26 cellular contexts compared by ENCODE assay signal in genomic region chr7:114649689-114650088, GRCh38.
"Had no signal": no experiment of that assay in that cellular context is flagged by ENCODE, and none has a peak within 500 bp of the region (broad histone marks: within the 10 kb centered on the region; RNA-seq: fewer than 3 reads in every experiment).

No MANE protein-coding gene starts in this region.

- H3K4me1 ChIP-seq: breast epithelium, colonic mucosa, SJSA1 had no signal

- H3K4me3 ChIP-seq: breast epithelium, colonic mucosa, SJSA1 had no signal

- H3K4me1 Mint-ChIP-seq: activated CD8-positive, alpha-beta memory T cell treated with anti-CD3 and anti-CD28 coated beads, Interleukin-2, amount 10 ng/mL, durations not matched to agents 7 days and 5 days; activated naive CD4-positive, alpha-beta T cell treated with anti-CD3 and anti-CD28 coated beads, Interleukin-2, amount 50 U/mL, for 24 hours had no signal

- H3K36me3 Mint-ChIP-seq: activated CD8-positive, alpha-beta memory T cell treated with anti-CD3 and anti-CD28 coated beads, Interleukin-2, amount 10 ng/mL, durations not matched to agents 7 days and 5 days; activated naive CD4-positive, alpha-beta T cell treated with anti-CD3 and anti-CD28 coated beads, Interleukin-2, amount 50 U/mL, for 24 hours; WTC11 had no signal

- H3K4me3 Mint-ChIP-seq: activated CD8-positive, alpha-beta memory T cell treated with anti-CD3 and anti-CD28 coated beads, Interleukin-2, amount 10 ng/mL, durations not matched to agents 7 days and 5 days; activated naive CD4-positive, alpha-beta T cell treated with anti-CD3 and anti-CD28 coated beads, Interleukin-2, amount 50 U/mL, for 24 hours; activated T-cell treated with anti-CD3 and anti-CD28 coated beads, Interleukin-2, amount 50 U/mL, for 24 hours; activated T-helper 1 cell treated with anti-CD3 and anti-CD28 coated beads, Interleukin-12 subunit alpha, Interleukin-12 subunit beta, Interleukin-2, Interleukin-4 antibody, amounts not matched to agents 30 ng/mL and 10 ng/mL and 1 ng/mL, durations not matched to agents 14 hours and 24 hours and 36 hours; T-helper 1 cell treated with Interleukin-12 subunit alpha and Interleukin-12 subunit beta and Interleukin-4 antibody, amounts not matched to agents 30 μg/mL and 1 μg/mL, for 36 hours; WTC11 had no signal

- ATAC-seq: activated CD8-positive, alpha-beta memory T cell treated with anti-CD3 and anti-CD28 coated beads, Interleukin-2, amount 10 ng/mL, durations not matched to agents 7 days and 5 days; PC-3; SK-N-SH treated with all-trans-retinoic acid at 6 μM for 48 hours had no signal

- DNase-seq: activated CD4-positive, alpha-beta T cell treated with anti-CD3 and anti-CD28 coated beads for 48 hours; activated CD4-positive, alpha-beta T cell treated with anti-CD3 and anti-CD28 coated beads, Interleukin-2, amount 50 U/mL, for 48 hours; activated CD4-positive, CD25-positive, alpha-beta regulatory T cell treated with anti-CD3 and anti-CD28 coated beads, Interleukin-2, amount 50 U/mL, for 72 hours; activated CD8-positive, alpha-beta memory T cell treated with anti-CD3 and anti-CD28 coated beads, Interleukin-2, amount 10 ng/mL, durations not matched to agents 7 days and 5 days; activated effector memory CD4-positive, alpha-beta T cell treated with Interleukin-2 at 50 U/mL for 16 hours; activated naive CD4-positive, alpha-beta T cell; activated T-cell treated with anti-CD3 and anti-CD28 coated beads, Interleukin-2, amount 50 U/mL, for 24 hours; aorta; caudate nucleus; colonic mucosa; NCI-H1092; NCI-H1694; NCI-H2029; NCI-H446 treated with DMSO at 0.1 percent for 48 hours; NCI-H524 treated with DMSO at 0.1 percent for 48 hours; PC-3; SHP77; SW 1271 had no signal

- H3K27ac ChIP-seq: breast epithelium, colonic mucosa, KMS-11, SJSA1 had no signal

- H3K27me3 ChIP-seq: breast epithelium, colonic mucosa, SJSA1 had no signal

- H3K27me3 Mint-ChIP-seq: activated naive CD4-positive, alpha-beta T cell treated with anti-CD3 and anti-CD28 coated beads, Interleukin-2, amount 50 U/mL, for 24 hours had no signal

- H3K27ac Mint-ChIP-seq: activated CD8-positive, alpha-beta memory T cell treated with anti-CD3 and anti-CD28 coated beads, Interleukin-2, amount 10 ng/mL, durations not matched to agents 7 days and 5 days; activated naive CD4-positive, alpha-beta T cell treated with anti-CD3 and anti-CD28 coated beads, Interleukin-2, amount 50 U/mL, for 24 hours; activated T-cell treated with anti-CD3 and anti-CD28 coated beads, Interleukin-2, amount 50 U/mL, for 24 hours; activated T-helper 1 cell treated with anti-CD3 and anti-CD28 coated beads, Interleukin-12 subunit alpha, Interleukin-12 subunit beta, Interleukin-2, Interleukin-4 antibody, amounts not matched to agents 30 ng/mL and 10 ng/mL and 1 ng/mL, durations not matched to agents 14 hours and 24 hours and 36 hours; T-helper 1 cell treated with Interleukin-12 subunit alpha and Interleukin-12 subunit beta and Interleukin-4 antibody, amounts not matched to agents 30 μg/mL and 1 μg/mL, for 36 hours; WTC11 had no signal

- H3K9me3 ChIP-seq: breast epithelium, colonic mucosa, SJSA1 had no signal

- H3K9me3 Mint-ChIP-seq: activated naive CD4-positive, alpha-beta T cell treated with anti-CD3 and anti-CD28 coated beads, Interleukin-2, amount 50 U/mL, for 24 hours; activated T-cell treated with anti-CD3 and anti-CD28 coated beads, Interleukin-2, amount 50 U/mL, for 24 hours; activated T-helper 1 cell treated with anti-CD3 and anti-CD28 coated beads, Interleukin-12 subunit alpha, Interleukin-12 subunit beta, Interleukin-2, Interleukin-4 antibody, amounts not matched to agents 30 ng/mL and 10 ng/mL and 1 ng/mL, durations not matched to agents 14 hours and 24 hours and 36 hours; T-helper 1 cell treated with Interleukin-12 subunit alpha and Interleukin-12 subunit beta and Interleukin-4 antibody, amounts not matched to agents 30 μg/mL and 1 μg/mL, for 36 hours; WTC11 had no signal

- H3K36me3 ChIP-seq: breast epithelium, colonic mucosa, SJSA1 had no signal
